In the genomic region with DNA sequence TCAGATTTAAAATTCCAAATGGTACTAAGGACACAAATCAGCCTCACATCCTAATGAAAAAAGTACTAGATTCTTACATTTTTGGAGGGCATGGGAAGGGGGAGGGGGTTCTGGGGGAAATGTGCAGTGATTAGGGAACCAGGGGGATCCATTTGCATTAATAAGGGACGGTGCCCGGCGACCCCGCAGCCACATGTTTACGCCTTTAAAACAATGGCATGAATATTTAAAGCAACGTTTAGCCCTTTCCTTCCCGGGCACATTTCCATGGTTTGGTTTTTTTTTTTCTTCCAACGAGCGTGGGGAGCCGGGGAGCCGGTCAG, we compare ENCODE assay signal across 8 cellular contexts. TPM values are rescaled to one million over a fixed set of nuclear protein-coding genes. Genes with fewer than 3 reads are reported as not detected.
DNase-seq lines count a peak whose midpoint lies in the region; ATAC-seq, FAIRE-seq and TF ChIP-seq lines count a peak whose summit lies in the region.

No MANE protein-coding gene starts in this region.

- no peak for TF ChIP-seq CTCF in DOHH2 (IDR thresholded peaks at IDR 0.05; ENCODE audit: low read depth, low read length, poor library complexity, severe bottlenecking)
- TF ChIP-seq CTCF in OCI-LY7 (conservative IDR thresholded peaks at IDR 0.05; ENCODE audit: low read length) = no peak
- no peak for TF ChIP-seq CTCF in pancreas (IDR thresholded peaks at IDR 0.05)

- 0% methylated on average over 11 of the region's 11 CpGs for WGBS in pancreas, 2 donors

- no peak for ATAC-seq in pancreas
- no peak for ATAC-seq in HG02678 (IDR thresholded peaks at IDR 0.05; ENCODE audit: unreplicated experiment)
- ATAC-seq in GM18907 (IDR thresholded peaks at IDR 0.05; ENCODE audit: unreplicated experiment) = no peak
- no peak for ATAC-seq in HG03135 (IDR thresholded peaks at IDR 0.05; ENCODE audit: unreplicated experiment)

- H3K36me3 ChIP-seq in DOHH2 (ENCODE audit: control insufficient read depth, low read length) (peaks cover 26% of the 10 kb centered on the region), OCI-LY7 (ENCODE audit: insufficient read depth, low read length) (peaks cover 40% of the 10 kb centered on the region), pancreas (no peaks in the 10 kb centered on the region)

- H4K20me1 ChIP-seq in DOHH2 (ENCODE audit: control insufficient read depth, insufficient read depth, low read depth, low read length) (peaks cover 6% of the 10 kb centered on the region; the same call in 1 of the 2 replicates), OCI-LY7 (ENCODE audit: insufficient read depth, low read length) (peaks cover 13% of the 10 kb centered on the region; the same call in 1 of the 2 replicates)

- peaks cover 52% of the 10 kb centered on the region for H3K79me2 ChIP-seq in DOHH2 (ENCODE audit: control insufficient read depth, low read length)
- H3K79me2 ChIP-seq in OCI-LY7 (ENCODE audit: insufficient read depth, low read depth, low read length) = peaks cover 60% of the 10 kb centered on the region

- H3K9me3 ChIP-seq in DOHH2 (ENCODE audit: control insufficient read depth, insufficient read depth, low read length) (no peaks in the 10 kb centered on the region), OCI-LY7 (ENCODE audit: low read length) (0 out of 2 replicates have a peak, but pooled peaks cover 6% of the 10 kb centered on the region), pancreas (no peaks in the 10 kb centered on the region)

- POLR2A ChIA-PET in OCI-LY7 (lab: Charles Lee) = no interaction called here

- H3K4me2 ChIP-seq in DOHH2 (ENCODE audit: low read length) (peak overlapping the region; percentile 77), OCI-LY7 (ENCODE audit: low read length) (peak overlapping the region; percentile 78)

- H2AFZ ChIP-seq in OCI-LY7 (ENCODE audit: low read length) = no peak overlapping the region

- DNase-seq in OCI-LY7 (ENCODE audit: low spot score) (no peak), epithelial cell of prostate (ENCODE audit: low read depth, low spot score) (no peak), pancreas (peak in 1 of 6 donors; percentile 26), NCI-H2107 (lab: John Stamatoyannopoulos, UW) (no peak)

- CTCF ChIA-PET in OCI-LY7 (lab: Charles Lee; ENCODE audit: unreplicated experiment) = no interaction called here

- peaks cover 24% of the 10 kb centered on the region for H3K27me3 ChIP-seq in DOHH2 (ENCODE audit: control insufficient read depth, low read length)
- no peaks in the 10 kb centered on the region for H3K27me3 ChIP-seq in pancreas

- H3K4me3 ChIP-seq in DOHH2 (ENCODE audit: low read length) (peak overlapping the region; percentile 80), OCI-LY7 (ENCODE audit: low read depth, low read length, poor library complexity, severe bottlenecking) (peak overlapping the region; percentile 86), pancreas (peak overlapping the region; percentile 66 to 82 (median 70))

- H3K4me1 ChIP-seq in DOHH2 (ENCODE audit: control insufficient read depth, low read length) (peaks cover 50% of the 10 kb centered on the region), OCI-LY7 (ENCODE audit: insufficient read depth, low read length, poor library complexity, severe bottlenecking) (peaks cover 37% of the 10 kb centered on the region), pancreas (peaks cover 0 to 7% (median 0%) of the 10 kb centered on the region in 3 donors)

- peak overlapping the region; percentile 47 for H3K27ac ChIP-seq in DOHH2 (ENCODE audit: low read depth, low read length)
- peak overlapping the region; percentile 95 for H3K27ac ChIP-seq in OCI-LY7 (ENCODE audit: low read depth, low read length, poor library complexity, severe bottlenecking)
- peak overlapping the region; percentile 88 for H3K27ac ChIP-seq in epithelial cell of prostate
- peak overlapping the region; percentile 73 to 94 (median 90) for H3K27ac ChIP-seq in pancreas

- no peak for FAIRE-seq in pancreas (lab: Jason Lieb, UNC)

- H3K9me2 ChIP-seq in DOHH2 (replicated peaks; ENCODE audit: control insufficient read depth, low read length) = no peaks in the 10 kb centered on the region
- no peaks in the 10 kb centered on the region for H3K9me2 ChIP-seq in OCI-LY7 (ENCODE audit: insufficient read depth, low read length)

- no peaks in the 10 kb centered on the region for H3F3A ChIP-seq in DOHH2 (ENCODE audit: control insufficient read depth, insufficient read depth)

- intact Hi-C loops in OCI-LY7 (cut with micrococcal nuclease; ENCODE audit: unreplicated experiment) (loop anchor here (2.0 to 10.0 kb wide), 3 partner anchors 74 to 1608 kb away; a partner anchor contains a TSS), pancreas (cut with DNase I) (no loop called here)

- no TSS peak for BruUV-seq in OCI-LY7 (replicated peaks; lab: Mats Ljungman, UMichigan)

RNA-seq across cellular contexts. Expression of a gene that starts 1.2 kb away (rescaled TPM):
- total RNA-seq in OCI-LY7 (2014; rRNA removed; shearing (Covaris generic)) = 72.7 and 115 TPM in 2 replicates
- 113 and 127 TPM in 2 replicates for total RNA-seq in OCI-LY7 (2022)
- total RNA-seq in pancreas = 10 to 100 TPM; 14.4 to 24.6 (median 19.7) TPM
- polyA plus RNA-seq in pancreas = 10 to 100 TPM; 14.3 to 21.3 TPM

RNA-seq across cellular contexts. Expression of a gene that starts 47.0 kb away (rescaled TPM):
- total RNA-seq in OCI-LY7 (2014; rRNA removed; shearing (Covaris generic)) = 6.9 and 7.4 TPM in 2 replicates
- 15.1 and 17.8 TPM in 2 replicates for total RNA-seq in OCI-LY7 (2022)
- 10 to 100 TPM; 13.4 to 22.5 (median 18.3) TPM for total RNA-seq in pancreas
- polyA plus RNA-seq in pancreas = 10 to 100 TPM; 20.0 to 32.0 TPM
